In the genomic region with DNA sequence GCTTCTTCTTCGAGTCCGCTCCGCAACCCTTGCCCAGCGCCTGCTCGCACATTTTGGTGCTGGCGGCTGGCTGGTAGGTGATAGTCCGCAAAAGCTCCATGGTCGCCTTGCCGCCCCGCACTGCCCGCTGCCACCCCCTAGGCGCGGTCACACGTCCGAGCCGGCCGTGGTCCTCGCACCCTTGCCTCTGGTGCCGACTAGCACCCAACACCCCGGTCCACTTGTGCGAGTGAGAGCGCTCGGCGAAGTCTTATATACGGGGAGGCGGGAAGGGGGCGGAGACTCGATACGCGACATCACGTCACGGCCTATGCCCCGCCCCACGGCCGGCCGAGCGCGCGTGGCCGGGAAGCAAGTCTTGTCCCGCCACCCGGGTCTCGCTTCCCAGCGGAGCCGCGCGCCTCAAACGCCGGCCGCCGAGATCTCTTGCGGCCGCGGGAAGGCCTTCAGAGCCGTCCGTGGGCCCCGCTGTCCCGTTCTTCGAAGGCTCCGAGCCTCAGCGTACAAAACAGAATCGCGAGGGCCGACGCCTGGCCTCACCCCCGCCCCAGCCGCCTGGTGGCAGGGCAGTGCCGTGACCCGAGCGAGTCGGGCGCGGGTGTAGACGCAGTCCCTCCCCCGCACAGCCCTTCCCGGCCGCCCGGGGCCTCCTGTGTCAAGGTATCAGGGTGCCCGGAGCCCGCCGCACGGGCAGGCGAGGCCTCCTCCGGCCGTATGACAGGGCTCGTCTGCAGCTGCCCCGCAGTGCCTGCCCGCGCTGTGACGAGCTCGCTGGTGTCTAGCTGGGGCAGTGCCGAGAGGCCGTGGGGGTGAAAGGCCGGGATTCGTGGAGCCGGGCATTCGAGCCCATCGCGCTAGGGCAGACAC, we compare ENCODE assay signal across 8 cellular contexts. TPM values are rescaled to one million over a fixed set of nuclear protein-coding genes. Genes with fewer than 3 reads are reported as not detected.
DNase-seq lines count a peak whose midpoint lies in the region; ATAC-seq and TF ChIP-seq lines count a peak whose summit lies in the region.

Gene PLK2 (minus strand): TSS at position 227 of the 867 bp plus-strand sequence. CDS start 127 bp downstream, at position 100.

- H3K4me1 ChIP-seq in Caco-2, result peaks cover 17% of the 10 kb centered on the region
- peaks cover 5 to 57% (median 16%) of the 10 kb centered on the region in 4 donors for H3K4me1 ChIP-seq in stomach

- H3K4me1 Mint-ChIP-seq in Caco-2 (ENCODE audit: low read depth, unreplicated experiment) (peaks cover 24% of the 10 kb centered on the region), neural crest cell (peaks cover 33% of the 10 kb centered on the region)

- H3K36me3 ChIP-seq in Caco-2 (ENCODE audit: control insufficient read depth, insufficient read depth, low read length), result peaks cover 1% of the 10 kb centered on the region; the same call in 1 of the 2 replicates
- H3K36me3 ChIP-seq in stomach, result peaks cover 5 to 21% (median 13%) of the 10 kb centered on the region in 4 donors

- TF ChIP-seq EP300 in stomach (IDR thresholded peaks at IDR 0.05), result no peak

- POLR2A ChIA-PET in Caco-2 (lab: Charles Lee) (interaction anchor here (0.6 kb wide), 1 partner anchor 810 kb away, joined by 3 read pairs; no protein-coding TSS in a partner anchor), RWPE1 (lab: Yijun Ruan, JAX; ENCODE audit: low non-redundant PET) (interaction anchor here (0.5 to 1.7 kb wide), 5 partner anchors 145 to 1162 kb away, joined by 3 to 6 read pairs (median 4); no protein-coding TSS in a partner anchor)

- peak; percentile 37 to 73 for TF ChIP-seq CTCF in Caco-2 (IDR thresholded peaks at IDR 0.05; ENCODE audit: insufficient read depth in 1 of 2, low read depth in 1 of 2, low read length in 1 of 2, severe bottlenecking in 1 of 2, unreplicated experiment in 1 of 2)
- no peak for TF ChIP-seq CTCF in RWPE1 (conservative IDR thresholded peaks at IDR 0.05; ENCODE audit: low read depth)
- peak; percentile 43 for TF ChIP-seq CTCF in fibroblast of villous mesenchyme (IDR thresholded peaks at IDR 0.05; ENCODE audit: insufficient read depth, low read depth, low read length)
- peak; percentile 50 for TF ChIP-seq CTCF in neural crest cell (conservative IDR thresholded peaks at IDR 0.05)
- TF ChIP-seq CTCF in stomach (IDR thresholded peaks at IDR 0.05), result peak in 3 of 7 experiments; percentile 34 to 79 (median 40)

- CTCF ChIA-PET in Caco-2 (lab: Charles Lee), result interaction anchor here (0.7 to 3.2 kb wide), 8 partner anchors 570 to 1162 kb away, joined by 3 to 33 read pairs (median 8); no protein-coding TSS in a partner anchor
- CTCF ChIA-PET in RWPE1 (lab: Yijun Ruan, JAX), result interaction anchor here (0.6 to 4.2 kb wide), 32 partner anchors 34 to 1180 kb away, joined by 3 to 40 read pairs (median 3); no protein-coding TSS in a partner anchor

- peak in 2 of 4 donors; percentile 95 to 96 for TF ChIP-seq POLR2A in stomach (IDR thresholded peaks at IDR 0.05)

- H3K36me3 Mint-ChIP-seq in Caco-2 (ENCODE audit: insufficient read depth, unreplicated experiment), result peaks cover 51% of the 10 kb centered on the region
- H3K36me3 Mint-ChIP-seq in neural crest cell (ENCODE audit: low read depth), result peaks cover 1% of the 10 kb centered on the region

- H3K4me3 Mint-ChIP-seq in Caco-2 (ENCODE audit: unreplicated experiment) (peak within 1 kb of the TSS; percentile 94), neural crest cell (peak within 1 kb of the TSS; percentile 91)

- peak; percentile 91 to 94 for DNase-seq in Caco-2
- DNase-seq in RWPE1 (ENCODE audit: low spot score), result peak; percentile 93
- peak; percentile 61 for DNase-seq in activated gamma-delta T cell (lab: John Stamatoyannopoulos, UW)
- DNase-seq in fibroblast of villous mesenchyme (ENCODE audit: low read depth), result peak; percentile 96
- DNase-seq in neural crest cell (ENCODE audit: low read depth, low spot score), result peak; percentile 83
- DNase-seq in stomach, result peak; percentile 96

- H3K27ac Mint-ChIP-seq in Caco-2 (ENCODE audit: unreplicated experiment), result peak within 1 kb of the TSS; percentile 94
- peak within 1 kb of the TSS; percentile 81 for H3K27ac Mint-ChIP-seq in neural crest cell (ENCODE audit: unreplicated experiment)

- H3K9me3 Mint-ChIP-seq in Caco-2 (ENCODE audit: unreplicated experiment), result no peaks in the 10 kb centered on the region
- no peaks in the 10 kb centered on the region for H3K9me3 Mint-ChIP-seq in neural crest cell

- H3K27me3 Mint-ChIP-seq in Caco-2 (ENCODE audit: insufficient read depth, unreplicated experiment) (no peaks in the 10 kb centered on the region), neural crest cell (ENCODE audit: low read depth) (peaks cover 6% of the 10 kb centered on the region)

- peak within 1 kb of the TSS; percentile 94 for H3K27ac ChIP-seq in RWPE1
- peak within 1 kb of the TSS; percentile 93 to 99 (median 95) for H3K27ac ChIP-seq in stomach

- whole genome bisulfite sequencing in stomach, 5 donors, result 0 to 1% (median 0%) methylated on average over 37 to 99 of the region's 99 CpGs

- intact Hi-C loops in Caco-2 (cut with micrococcal nuclease; ENCODE audit: unreplicated experiment) (loop anchor here (1.0 to 10.0 kb wide), 10 partner anchors 118 to 1555 kb away; partner anchors contain the start of gene SETD9), stomach (cut with DNase I; ENCODE audit: low total_unique reads) (loop anchor here (5.0 to 10.0 kb wide), 4 partner anchors 565 to 1158 kb away; no protein-coding TSS in a partner anchor)

- no TSS peak for BruUV-seq in Caco-2 (replicated peaks; lab: Mats Ljungman, UMichigan)

- ATAC-seq in GM19452 (IDR thresholded peaks at IDR 0.05; ENCODE audit: unreplicated experiment) (peak; percentile 73), HG03571 (IDR thresholded peaks at IDR 0.05; ENCODE audit: unreplicated experiment) (peak; percentile 76)

- H3K9me3 ChIP-seq in Caco-2 (no peaks in the 10 kb centered on the region), stomach (no peaks in the 10 kb centered on the region)

- no peaks in the 10 kb centered on the region for H3K27me3 ChIP-seq in Caco-2 (replicated peaks; ENCODE audit: control insufficient read depth, insufficient read depth, low read length)
- peaks cover 0 to 4% (median 0%) of the 10 kb centered on the region in 3 donors for H3K27me3 ChIP-seq in stomach

- H3K4me3 ChIP-seq in Caco-2 (ENCODE audit: low read depth, low read length) (peak within 1 kb of the TSS; percentile 99), fibroblast of villous mesenchyme (ENCODE audit: low read depth, low read length) (peak within 1 kb of the TSS; percentile 91), stomach (peak within 1 kb of the TSS; percentile 64 to 85 (median 74))

RNA-seq across cellular contexts. Expression of gene PLK2, which starts in this region (rescaled TPM):
- total RNA-seq in Caco-2 (2022) (31.9 and 39.2 TPM in 2 replicates), fibroblast of villous mesenchyme (219 and 297 TPM in 2 replicates), neural crest cell (15.0 and 25.0 TPM in 2 replicates), stomach (100 to 1,000 TPM in 2 of 5 donors, 10 to 100 TPM in 2, 1 to 10 TPM in 1; 2.3 to 181 (median 19.4) TPM)
- 10 to 100 TPM; 13.7 to 25.8 (median 14.5) TPM for polyA plus RNA-seq in stomach

Comparison
In these comparisons a context has a peak if more than half of its experiments do, and no peak if none do; other contexts are left out.
1. Peak in every context shown above with its lines: DNase-seq, ATAC-seq, H3K4me3 ChIP-seq and H3K27ac ChIP-seq.